ENCODE assay signal across 9 cellular contexts in the genomic region with DNA sequence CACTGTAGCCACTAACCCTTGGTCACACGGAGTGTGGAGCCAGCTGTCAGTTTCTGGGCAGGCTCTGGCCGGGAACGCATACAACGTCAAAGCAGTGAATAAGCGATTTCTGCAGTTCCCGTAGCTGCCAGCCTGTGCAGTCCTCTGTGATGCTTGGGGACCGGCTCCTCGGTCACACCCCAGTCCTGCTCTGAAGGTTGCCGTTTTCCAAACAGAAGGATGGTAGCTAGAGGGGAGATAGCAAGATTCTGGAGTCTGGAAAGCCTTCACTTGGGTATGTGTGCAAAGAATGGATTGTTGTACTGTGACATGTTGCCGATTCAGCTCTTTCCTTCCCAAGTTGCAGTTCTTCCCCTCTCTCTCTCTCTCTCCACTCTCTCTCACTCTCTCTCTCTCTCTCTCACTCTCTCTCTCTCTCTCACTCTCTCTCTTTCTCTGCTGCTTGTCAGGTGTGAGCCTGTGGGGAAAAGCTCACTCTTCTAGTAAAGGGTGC. TPM values are rescaled to one million over a fixed set of nuclear protein-coding genes. Genes with fewer than 3 reads are reported as not detected.
DNase-seq lines count a peak whose midpoint lies in the region; ATAC-seq and TF ChIP-seq lines count a peak whose summit lies in the region.
"Had no signal": no experiment of that assay in that cellular context is flagged by ENCODE, and none has a peak within 500 bp of the region (broad histone marks: within the 10 kb centered on the region; RNA-seq: fewer than 3 reads in every experiment).

No MANE protein-coding gene starts in this region.

- 22 to 41% methylated on average over 10 of the region's 10 CpGs for whole genome bisulfite sequencing in testis, 2 donors

- peaks cover 64% of the 10 kb centered on the region for H3K4me1 ChIP-seq in DND-41 (ENCODE audit: insufficient read depth, low read length)
- no peaks in the 10 kb centered on the region for H3K4me1 ChIP-seq in endocrine pancreas (ENCODE audit: control insufficient read depth, insufficient read depth, low read length)
- H3K4me1 ChIP-seq in testis, result peaks cover 37% of the 10 kb centered on the region

- H3K4me3 Mint-ChIP-seq in activated CD4-positive, alpha-beta T cell treated with anti-CD3 and anti-CD28 coated beads, Interleukin-2, amount 10 ng/mL, durations not matched to agents 7 days and 5 days, result peak overlapping the region; percentile 90

- no peaks in the 10 kb centered on the region for H4K20me1 ChIP-seq in DND-41 (ENCODE audit: insufficient read depth, low read length)

- DNase-seq in DND-41 (peak; percentile 57), HUDEP-2 (lab: John Stamatoyannopoulos, UW; ENCODE audit: unreplicated experiment in 76 of 76) (peak in 66 of 76 experiments; percentile 7 to 60 (median 30)), mucosa of gallbladder (ENCODE audit: low spot score) (peak; percentile 67), testis (peak; percentile 86), COR-L47 (lab: John Stamatoyannopoulos, UW) (no peak)
- DNase-seq in activated CD4-positive, alpha-beta T cell treated with anti-CD3 and anti-CD28 coated beads, Interleukin-2, amount 10 ng/mL, durations not matched to agents 7 days and 5 days, result peak; percentile 67

- peak; percentile 9 for TF ChIP-seq CTCF in DND-41 (IDR thresholded peaks at IDR 0.05; ENCODE audit: borderline replicate concordance, extremely low read depth, low read length, poor library complexity, severe bottlenecking)
- peak; percentile 60 to 95 (median 93) for TF ChIP-seq CTCF in testis (IDR thresholded peaks at IDR 0.05)

- peak overlapping the region; percentile 98 for H3K27ac Mint-ChIP-seq in activated CD4-positive, alpha-beta T cell treated with anti-CD3 and anti-CD28 coated beads, Interleukin-2, amount 10 ng/mL, durations not matched to agents 7 days and 5 days

- peak; percentile 55 for ATAC-seq in DND-41 (ENCODE audit: insufficient read depth, low read depth)
- peak; percentile 49 for ATAC-seq in GM21390 (IDR thresholded peaks at IDR 0.05; ENCODE audit: unreplicated experiment)

- H3K36me3 Mint-ChIP-seq in activated CD4-positive, alpha-beta T cell treated with anti-CD3 and anti-CD28 coated beads, Interleukin-2, amount 10 ng/mL, durations not matched to agents 7 days and 5 days (ENCODE audit: low read depth), result peaks cover 47% of the 10 kb centered on the region

- peak overlapping the region; percentile 76 for H2AFZ ChIP-seq in DND-41 (ENCODE audit: low read depth, low read length)

- H3K9me3 ChIP-seq in DND-41 (ENCODE audit: insufficient read depth, low read length, severe bottlenecking), result no peaks in the 10 kb centered on the region
- no peaks in the 10 kb centered on the region for H3K9me3 ChIP-seq in endocrine pancreas (ENCODE audit: control insufficient read depth, low read length)
- H3K9me3 ChIP-seq in testis, result no peaks in the 10 kb centered on the region

- H3K36me3 ChIP-seq in DND-41 (ENCODE audit: insufficient read depth, low read length) (no peaks in the 10 kb centered on the region), endocrine pancreas (ENCODE audit: control insufficient read depth, insufficient read depth, low read length) (no peaks in the 10 kb centered on the region), testis (ENCODE audit: low read depth, missing control alignments) (no peaks in the 10 kb centered on the region)

- H3K27ac ChIP-seq in DND-41 (ENCODE audit: low read length) (peak overlapping the region; percentile 96), testis (peak overlapping the region; percentile 86 to 87)

- H3K79me2 ChIP-seq in DND-41 (ENCODE audit: insufficient read depth, low read length), result no peaks in the 10 kb centered on the region

- H3K4me3 ChIP-seq in DND-41 (ENCODE audit: low read depth in 1 of 2, low read length in 2 of 2) (peak overlapping the region in 1 of 2 experiments; percentile 64; a peak in 3 of 4 replicates), endocrine pancreas (ENCODE audit: control insufficient read depth, insufficient read depth, low read length) (peak overlapping the region; percentile 60), testis (peak overlapping the region in 1 of 2 donors; percentile 48)

- intact Hi-C loops in testis (cut with DNase I; ENCODE audit: low total_unique reads), result no loop called here

- H3K9ac ChIP-seq in DND-41 (ENCODE audit: low read depth, low read length) (peak overlapping the region; percentile 80), endocrine pancreas (ENCODE audit: control insufficient read depth, insufficient read depth, low read length) (no peak overlapping the region)

- H3K27me3 ChIP-seq in DND-41 (ENCODE audit: insufficient read depth, low read length, poor library complexity) (no peaks in the 10 kb centered on the region), endocrine pancreas (ENCODE audit: control insufficient read depth, insufficient read depth, low read length) (no peaks in the 10 kb centered on the region), testis (no peaks in the 10 kb centered on the region)

- H3K27me3 Mint-ChIP-seq in activated CD4-positive, alpha-beta T cell treated with anti-CD3 and anti-CD28 coated beads, Interleukin-2, amount 10 ng/mL, durations not matched to agents 7 days and 5 days, result peaks cover 2% of the 10 kb centered on the region

- no peak for TF ChIP-seq POLR2A in testis (IDR thresholded peaks at IDR 0.05)

- CTCF ChIA-PET in activated CD4-positive, alpha-beta T cell treated with anti-CD3 and anti-CD28 coated beads, Interleukin-2, amount 10 ng/mL, durations not matched to agents 7 days and 5 days (lab: Charles Lee), result interaction anchor here (0.9 to 2.9 kb wide), 6 partner anchors 9 to 20 kb away, joined by 3 to 18 read pairs (median 4); no protein-coding TSS in a partner anchor

- POLR2A ChIA-PET in activated CD4-positive, alpha-beta T cell treated with anti-CD3 and anti-CD28 coated beads, Interleukin-2, amount 10 ng/mL, durations not matched to agents 7 days and 5 days (lab: Charles Lee), result interaction anchor here (0.7 to 1.6 kb wide), 2 partner anchors 16 to 241 kb away, joined by 3 to 8 read pairs; no protein-coding TSS in a partner anchor

- peak overlapping the region; percentile 86 for H3K4me2 ChIP-seq in DND-41 (ENCODE audit: insufficient read depth, low read length)

- peaks cover 89% of the 10 kb centered on the region for H3K4me1 Mint-ChIP-seq in activated CD4-positive, alpha-beta T cell treated with anti-CD3 and anti-CD28 coated beads, Interleukin-2, amount 10 ng/mL, durations not matched to agents 7 days and 5 days

- H3K9me3 Mint-ChIP-seq in activated CD4-positive, alpha-beta T cell treated with anti-CD3 and anti-CD28 coated beads, Interleukin-2, amount 10 ng/mL, durations not matched to agents 7 days and 5 days, result no peaks in the 10 kb centered on the region

RNA-seq across cellular contexts. Expression of gene C1QTNF9, which starts 38.7 kb away (rescaled TPM):
- under 1 TPM in 1 of 2 experiments, not detected in 1; 0.10 TPM for total RNA-seq in activated CD4-positive, alpha-beta T cell treated with anti-CD3 and anti-CD28 coated beads, Interleukin-2, amount 10 ng/mL, durations not matched to agents 7 days and 5 days
- 0.14 TPM for total RNA-seq in mucosa of gallbladder
- total RNA-seq in testis, result 1 to 10 TPM in 1 of 2 donors, under 1 TPM in 1; 0.43 to 2.4 TPM
- polyA plus RNA-seq in testis (ENCODE audit: insufficient read depth, low read depth, low replicate concordance), result 1.1 TPM
- total RNA-seq: T-helper 1 cell treated with Interleukin-12 subunit alpha and Interleukin-12 subunit beta and Interleukin-4 antibody, amounts not matched to agents 30 ng/mL and 1 ng/mL, for 36 hours had no signal
